ENCODE assay signal across 22 cellular contexts in the genomic region with DNA sequence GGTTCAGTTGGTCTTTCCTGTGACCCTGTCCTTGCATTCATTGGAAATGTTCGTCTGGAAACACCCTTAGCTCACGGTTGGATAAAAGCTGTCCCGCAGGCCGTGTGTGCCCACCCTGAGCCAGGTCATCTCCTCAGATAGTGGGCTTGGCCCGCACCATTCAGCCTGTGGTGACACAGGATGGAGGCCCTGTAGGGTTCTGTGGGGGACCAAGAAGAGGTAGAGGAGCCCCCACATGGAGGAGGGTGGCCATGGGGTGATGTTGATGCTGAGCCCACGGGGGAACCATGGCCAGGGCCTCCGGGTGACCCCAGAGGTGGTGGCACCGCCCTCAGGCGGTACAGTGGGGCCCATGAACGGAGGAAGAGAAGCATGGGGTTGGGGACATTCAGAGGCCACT.
A peak's percentile ranks its signal among the peaks of the same experiment; 100 is the strongest.
DNase-seq lines count a peak whose midpoint lies in the region; TF ChIP-seq lines count a peak whose summit lies in the region.
"Had no signal": no experiment of that assay in that cellular context is flagged by ENCODE, and none has a peak within 500 bp of the region (broad histone marks: within the 10 kb centered on the region; RNA-seq: fewer than 3 reads in every experiment).

No MANE protein-coding gene starts in this region.

- H3K9me2 ChIP-seq in PC-9 (ENCODE audit: insufficient read depth): no peaks in the 10 kb centered on the region

- H3K4me2 ChIP-seq in PC-9: no peak overlapping the region
- H3K4me2 ChIP-seq: A549 had no signal

- peaks cover 95% of the 10 kb centered on the region for H3K79me2 ChIP-seq in PC-9 (ENCODE audit: low read depth)

- H3K36me3 ChIP-seq in A673 (ENCODE audit: insufficient read depth, low read length, poor library complexity, severe bottlenecking) (no peaks in the 10 kb centered on the region), PC-9 (ENCODE audit: low read depth) (peaks cover 7% of the 10 kb centered on the region), WERI-Rb-1 (no peaks in the 10 kb centered on the region)

- H3K4me3 ChIP-seq in A673 (ENCODE audit: low read depth, low read length, poor library complexity, severe bottlenecking) (no peak overlapping the region), PC-9 (no peak overlapping the region), coronary artery (no peak overlapping the region), WERI-Rb-1 (ENCODE audit: low read depth, low read length) (no peak overlapping the region)
- H3K4me3 ChIP-seq: A549 had no signal

- H3K9me3 ChIP-seq in A673 (ENCODE audit: low read depth, low read length, poor library complexity, severe bottlenecking): peaks cover 5% of the 10 kb centered on the region
- no peaks in the 10 kb centered on the region for H3K9me3 ChIP-seq in PC-9 (ENCODE audit: insufficient read depth, low read depth)
- no peaks in the 10 kb centered on the region for H3K9me3 ChIP-seq in WERI-Rb-1 (ENCODE audit: severe bottlenecking)

- no peak overlapping the region for H2AFZ ChIP-seq in PC-9

- peak overlapping the region; percentile 2 for H3K27ac ChIP-seq in A673 (ENCODE audit: low read depth, low read length, poor library complexity, severe bottlenecking)
- H3K27ac ChIP-seq in PC-9: peak overlapping the region; percentile 11; the same call in 1 of the 2 replicates
- H3K27ac ChIP-seq in coronary artery: no peak overlapping the region
- no peak overlapping the region for H3K27ac ChIP-seq in WERI-Rb-1
- H3K27ac ChIP-seq: C4-2B had no signal

- H3F3A ChIP-seq in PC-9 (ENCODE audit: insufficient read depth, low read depth): peaks cover 58% of the 10 kb centered on the region

- CTCF ChIA-PET in A673 (lab: Charles Lee) (no interaction called here), PC-9 (lab: Charles Lee) (no interaction called here)

- DNase-seq in A673 (ENCODE audit: low spot score) (no peak), PC-9 (no peak), coronary artery (ENCODE audit: low spot score) (peak; percentile 47), osteocyte (ENCODE audit: extremely low spot score, unreplicated experiment) (no peak), CD1c-positive myeloid dendritic cell (ENCODE audit: extremely low spot score) (no peak), WERI-Rb-1 (no peak), medulla oblongata (ENCODE audit: extremely low spot score) (no peak)
- DNase-seq: CD8-positive, alpha-beta memory T cell; DMS 273 treated with DMSO at 0.1 percent for 48 hours; DMS79; EL; GDM1; NCI-H1092 treated with DMSO at 0.1 percent for 48 hours; NCI-H1436; NCI-H187; NCI-H446; NCI-H524 treated with DMSO at 0.1 percent for 48 hours; NCI-H774; Right ventricle myocardium superior had no signal

- peaks cover 16% of the 10 kb centered on the region for H3K9me3 Mint-ChIP-seq in osteocyte (ENCODE audit: unreplicated experiment)

- no TSS peak for BruUV-seq in A673 (replicated peaks; lab: Mats Ljungman, UMichigan)
- no TSS peak for BruUV-seq in PC-9 (replicated peaks; lab: Mats Ljungman, UMichigan)

- H3K4me1 ChIP-seq in A673 (ENCODE audit: insufficient read depth, low read length, poor library complexity, severe bottlenecking) (peaks cover 50% of the 10 kb centered on the region), PC-9 (replicated peaks; ENCODE audit: insufficient read depth) (peaks cover 25% of the 10 kb centered on the region)

- TF ChIP-seq CTCF in A673 (conservative IDR thresholded peaks at IDR 0.05; ENCODE audit: low read depth, low read length): no peak
- no peak for TF ChIP-seq CTCF in PC-9 (conservative IDR thresholded peaks at IDR 0.05)
- no peak for TF ChIP-seq CTCF in coronary artery (IDR thresholded peaks at IDR 0.05)
- TF ChIP-seq CTCF in osteocyte (IDR thresholded peaks at IDR 0.05): no peak
- no peak for TF ChIP-seq CTCF in WERI-Rb-1 (IDR thresholded peaks at IDR 0.05; ENCODE audit: low read depth, low read length)

- peak overlapping the region; percentile 81 for H3K27ac Mint-ChIP-seq in osteocyte (ENCODE audit: unreplicated experiment)
- H3K27ac Mint-ChIP-seq: CD8-positive, alpha-beta memory T cell; IgD-negative memory B cell had no signal

- H4K20me1 ChIP-seq in PC-9 (ENCODE audit: insufficient read depth): peaks cover 23% of the 10 kb centered on the region

- POLR2A ChIA-PET in A673 (lab: Charles Lee; ENCODE audit: low non-redundant PET) (no interaction called here), PC-9 (lab: Charles Lee; ENCODE audit: unreplicated experiment) (no interaction called here)

- peaks cover 21% of the 10 kb centered on the region for H3K36me3 Mint-ChIP-seq in osteocyte (ENCODE audit: unreplicated experiment)
- H3K36me3 Mint-ChIP-seq: CD8-positive, alpha-beta memory T cell had no signal

- H3K4me1 Mint-ChIP-seq in osteocyte (ENCODE audit: unreplicated experiment): peaks cover 76% of the 10 kb centered on the region
- H3K4me1 Mint-ChIP-seq: CD8-positive, alpha-beta memory T cell; IgD-negative memory B cell had no signal

- no peak overlapping the region for H3K4me3 Mint-ChIP-seq in osteocyte (ENCODE audit: unreplicated experiment)
- H3K4me3 Mint-ChIP-seq: CD8-positive, alpha-beta memory T cell had no signal

- H3K27me3 ChIP-seq in A673 (replicated peaks; ENCODE audit: insufficient read depth, low read depth, low read length, poor library complexity) (no peaks in the 10 kb centered on the region), PC-9 (ENCODE audit: insufficient read depth, low read depth) (no peaks in the 10 kb centered on the region), WERI-Rb-1 (ENCODE audit: insufficient read depth, low read depth, severe bottlenecking) (no peaks in the 10 kb centered on the region)

- intact Hi-C loops in A673 (cut with micrococcal nuclease; ENCODE audit: unreplicated experiment): no loop called here
- intact Hi-C loops in PC-9 (cut with micrococcal nuclease; ENCODE audit: unreplicated experiment): no loop called here

- no peaks in the 10 kb centered on the region for H3K27me3 Mint-ChIP-seq in osteocyte (ENCODE audit: unreplicated experiment)

Comparison
In these comparisons a context has a peak if more than half of its experiments do, and no peak if none do; other contexts are left out.
1. H3K27ac ChIP-seq: peak in A673 (single experiment) and PC-9 (single experiment); none in coronary artery (0 of 2) and WERI-Rb-1 (single experiment).